In the genomic region with DNA sequence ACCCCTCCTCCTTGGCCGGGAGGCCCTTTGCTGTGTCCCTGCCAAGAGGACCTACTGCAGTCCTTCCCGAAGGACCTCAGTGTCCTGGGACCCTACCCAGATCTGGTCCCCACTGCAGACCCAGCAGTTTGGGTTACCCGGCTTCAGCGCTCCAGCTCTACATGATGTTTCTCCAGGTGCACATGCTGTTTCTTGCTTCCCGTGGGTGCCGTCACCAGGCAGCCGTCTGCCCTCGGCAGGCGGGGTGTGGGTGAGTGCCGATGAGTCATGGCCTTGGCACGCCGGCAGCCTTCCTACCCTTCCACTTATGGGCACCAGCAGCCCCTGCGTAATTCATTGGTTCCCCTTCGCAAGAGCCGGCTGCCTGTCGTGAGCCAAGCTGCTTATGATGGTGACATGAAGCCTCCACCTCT, we compare ENCODE assay signal across 9 cellular contexts.
DNase-seq lines count a peak whose midpoint lies in the region; ATAC-seq and TF ChIP-seq lines count a peak whose summit lies in the region.
"Had no signal": no experiment of that assay in that cellular context is flagged by ENCODE, and none has a peak within 500 bp of the region (broad histone marks: within the 10 kb centered on the region; RNA-seq: fewer than 3 reads in every experiment).

No MANE protein-coding gene starts in this region.

- TF ChIP-seq CTCF in CD4-positive, alpha-beta T cell (IDR thresholded peaks at IDR 0.05), result peak; percentile 45

- no peaks in the 10 kb centered on the region for H3K4me1 Mint-ChIP-seq in CD4-positive, alpha-beta T cell (ENCODE audit: low read depth)
- peaks cover 30 to 33% of the 10 kb centered on the region in 2 donors for H3K4me1 Mint-ChIP-seq in effector memory CD8-positive, alpha-beta T cell (ENCODE audit: low read depth in 2 of 2)
- peaks cover 23% of the 10 kb centered on the region for H3K4me1 Mint-ChIP-seq in activated naive CD4-positive, alpha-beta T cell treated with anti-CD3 and anti-CD28 coated beads, Interleukin-2, amount 10 ng/mL, durations not matched to agents 7 days and 5 days

- H3K4me3 Mint-ChIP-seq in CD4-positive, alpha-beta T cell, result no peak overlapping the region
- no peak overlapping the region for H3K4me3 Mint-ChIP-seq in effector memory CD8-positive, alpha-beta T cell
- no peak overlapping the region for H3K4me3 Mint-ChIP-seq in activated naive CD4-positive, alpha-beta T cell treated with anti-CD3 and anti-CD28 coated beads, Interleukin-2, amount 10 ng/mL, durations not matched to agents 7 days and 5 days
- H3K4me3 Mint-ChIP-seq: activated naive CD8-positive, alpha-beta T cell treated with anti-CD3 and anti-CD28 coated beads, Interleukin-2, amount 10 ng/mL, durations not matched to agents 7 days and 5 days had no signal

- POLR2A ChIA-PET in CD4-positive, alpha-beta T cell (lab: Charles Lee), result interaction anchor here (0.6 to 1.6 kb wide), 4 partner anchors 15 to 147 kb away, joined by 3 to 9 read pairs (median 4); partner anchors contain the start of gene BCR

- H3K27me3 ChIP-seq in CD4-positive, alpha-beta T cell (ENCODE audit: control insufficient read depth, insufficient read depth, low read length), result no peaks in the 10 kb centered on the region

- H3K9me3 ChIP-seq in CD4-positive, alpha-beta T cell (ENCODE audit: control insufficient read depth, low read length), result no peaks in the 10 kb centered on the region

- H3K9me3 Mint-ChIP-seq in CD4-positive, alpha-beta T cell, result no peaks in the 10 kb centered on the region
- no peaks in the 10 kb centered on the region for H3K9me3 Mint-ChIP-seq in effector memory CD8-positive, alpha-beta T cell
- no peaks in the 10 kb centered on the region for H3K9me3 Mint-ChIP-seq in activated naive CD4-positive, alpha-beta T cell treated with anti-CD3 and anti-CD28 coated beads, Interleukin-2, amount 10 ng/mL, durations not matched to agents 7 days and 5 days
- H3K9me3 Mint-ChIP-seq: activated naive CD8-positive, alpha-beta T cell treated with anti-CD3 and anti-CD28 coated beads, Interleukin-2, amount 10 ng/mL, durations not matched to agents 7 days and 5 days had no signal

- no peak overlapping the region for H3K27ac ChIP-seq in CD4-positive, alpha-beta T cell (ENCODE audit: low read depth, low read length)

- DNase-seq in CD4-positive, alpha-beta T cell, result no peak
- peak; percentile 67 for DNase-seq in NCI-H2171 (lab: John Stamatoyannopoulos, UW)
- no peak for DNase-seq in effector memory CD8-positive, alpha-beta T cell
- DNase-seq in occipital lobe (lab: John Stamatoyannopoulos, UW), result peak; percentile 88
- no peak for DNase-seq in iPS-NIHi7 (ENCODE audit: extremely low spot score)
- DNase-seq in activated naive CD4-positive, alpha-beta T cell treated with anti-CD3 and anti-CD28 coated beads, Interleukin-2, amount 10 ng/mL, durations not matched to agents 7 days and 5 days, result no peak

- CTCF ChIA-PET in CD4-positive, alpha-beta T cell (lab: Charles Lee), result interaction anchor here (0.6 to 1.8 kb wide), 24 partner anchors 8 to 322 kb away, joined by 3 to 48 read pairs (median 4); partner anchors contain the start of genes BCR, GNAZ and RAB36
- CTCF ChIA-PET in activated naive CD4-positive, alpha-beta T cell treated with anti-CD3 and anti-CD28 coated beads, Interleukin-2, amount 10 ng/mL, durations not matched to agents 7 days and 5 days (lab: Charles Lee), result interaction anchor here (0.7 to 10.7 kb wide), 19 partner anchors 8 to 325 kb away, joined by 3 to 247 read pairs (median 5); partner anchors contain the start of gene BCR

- intact Hi-C loops in CD4-positive, alpha-beta T cell (cut with DNase I, micrococcal nuclease), result loop anchor here (1.0 to 2.0 kb wide), 3 partner anchors 104 to 323 kb away; no protein-coding TSS in a partner anchor

- peaks cover 54% of the 10 kb centered on the region for H3K36me3 Mint-ChIP-seq in CD4-positive, alpha-beta T cell (ENCODE audit: low read depth)
- peaks cover 21% of the 10 kb centered on the region for H3K36me3 Mint-ChIP-seq in effector memory CD8-positive, alpha-beta T cell (ENCODE audit: insufficient read depth)
- H3K36me3 Mint-ChIP-seq in activated naive CD4-positive, alpha-beta T cell treated with anti-CD3 and anti-CD28 coated beads, Interleukin-2, amount 10 ng/mL, durations not matched to agents 7 days and 5 days, result peaks cover 19% of the 10 kb centered on the region
- H3K36me3 Mint-ChIP-seq: activated naive CD8-positive, alpha-beta T cell treated with anti-CD3 and anti-CD28 coated beads, Interleukin-2, amount 10 ng/mL, durations not matched to agents 7 days and 5 days had no signal

- H3K27me3 Mint-ChIP-seq in CD4-positive, alpha-beta T cell, result no peaks in the 10 kb centered on the region
- H3K27me3 Mint-ChIP-seq in effector memory CD8-positive, alpha-beta T cell, result no peaks in the 10 kb centered on the region
- H3K27me3 Mint-ChIP-seq in activated naive CD4-positive, alpha-beta T cell treated with anti-CD3 and anti-CD28 coated beads, Interleukin-2, amount 10 ng/mL, durations not matched to agents 7 days and 5 days, result no peaks in the 10 kb centered on the region
- H3K27me3 Mint-ChIP-seq: activated naive CD8-positive, alpha-beta T cell treated with anti-CD3 and anti-CD28 coated beads, Interleukin-2, amount 10 ng/mL, durations not matched to agents 7 days and 5 days had no signal

- ATAC-seq in CD4-positive, alpha-beta T cell (ENCODE audit: poor library complexity), result no peak
- ATAC-seq in effector memory CD8-positive, alpha-beta T cell (replicated peaks), result no peak
- ATAC-seq in HG03565 (IDR thresholded peaks at IDR 0.05; ENCODE audit: unreplicated experiment), result no peak
- ATAC-seq in HG02852 (IDR thresholded peaks at IDR 0.05; ENCODE audit: unreplicated experiment), result no peak

- H3K27ac Mint-ChIP-seq in CD4-positive, alpha-beta T cell, result no peak overlapping the region
- H3K27ac Mint-ChIP-seq in effector memory CD8-positive, alpha-beta T cell, result peak overlapping the region; percentile 88 to 91
- H3K27ac Mint-ChIP-seq in activated naive CD4-positive, alpha-beta T cell treated with anti-CD3 and anti-CD28 coated beads, Interleukin-2, amount 10 ng/mL, durations not matched to agents 7 days and 5 days, result no peak overlapping the region
- H3K27ac Mint-ChIP-seq: activated naive CD8-positive, alpha-beta T cell treated with anti-CD3 and anti-CD28 coated beads, Interleukin-2, amount 10 ng/mL, durations not matched to agents 7 days and 5 days had no signal

Comparison
In these comparisons a context has a peak if more than half of its experiments do, and no peak if none do; other contexts are left out.
1. DNase-seq: peak in NCI-H2171 (single experiment) and occipital lobe (single experiment); none in CD4-positive, alpha-beta T cell (0 of 10), effector memory CD8-positive, alpha-beta T cell (0 of 3), iPS-NIHi7 (single experiment) and activated naive CD4-positive, alpha-beta T cell treated with anti-CD3 and anti-CD28 coated beads, Interleukin-2, amount 10 ng/mL, durations not matched to agents 7 days and 5 days (single experiment).
2. H3K27ac Mint-ChIP-seq: peak in effector memory CD8-positive, alpha-beta T cell (2 of 2); none in CD4-positive, alpha-beta T cell (single experiment) and activated naive CD4-positive, alpha-beta T cell treated with anti-CD3 and anti-CD28 coated beads, Interleukin-2, amount 10 ng/mL, durations not matched to agents 7 days and 5 days (single experiment).